In genomic region chr2:111122631-111123421, GRCh38 we compare ENCODE assay signal across 8 cellular contexts. TPM values are rescaled to one million over a fixed set of nuclear protein-coding genes. Genes with fewer than 3 reads are reported as not detected.
DNase-seq lines count a peak whose midpoint lies in the region; ATAC-seq and TF ChIP-seq lines count a peak whose summit lies in the region.

No MANE protein-coding gene starts in this region.

- H3K27me3 ChIP-seq in A673 (replicated peaks; ENCODE audit: insufficient read depth, low read depth, low read length, poor library complexity) (no peaks in the 10 kb centered on the region), ectodermal cell (ENCODE audit: control insufficient read depth, insufficient read depth, low read length, poor library complexity, severe bottlenecking) (peaks cover 39% of the 10 kb centered on the region), liver (ENCODE audit: control insufficient read depth in 4 of 4, insufficient read depth in 4 of 4, low read length in 3 of 4) (no peaks in the 10 kb centered on the region)

- TF ChIP-seq CTCF in A673 (conservative IDR thresholded peaks at IDR 0.05; ENCODE audit: low read depth, low read length) (no peak), activated B cell treated with CpG ODN at 0.5 μM for 24 hours (IDR thresholded peaks at IDR 0.05) (no peak), liver (IDR thresholded peaks at IDR 0.05; ENCODE audit: low read depth, low read length, missing input control) (no peak)

- H3K27ac ChIP-seq in A673 (ENCODE audit: low read depth, low read length, poor library complexity, severe bottlenecking) (peak overlapping the region; percentile 63), ectodermal cell (ENCODE audit: insufficient read depth, low read depth, low read length, poor library complexity, severe bottlenecking) (peak overlapping the region; percentile 96), liver (ENCODE audit: low read depth in 1 of 2, low read length in 2 of 2) (peak overlapping the region; percentile 80 to 93)

- 0 to 1% methylated on average over 92 of the region's 92 CpGs for whole genome bisulfite sequencing in ectodermal cell, 2 experiments
- WGBS in liver = under 1% methylated on average over 92 of the region's 92 CpGs

- ATAC-seq in GM19023 (IDR thresholded peaks at IDR 0.05; ENCODE audit: unreplicated experiment) (peak; percentile 1), activated B cell treated with CpG ODN at 0.5 μM for 24 hours (ENCODE audit: low read depth) (no peak), GM18858 (IDR thresholded peaks at IDR 0.05; ENCODE audit: unreplicated experiment) (no peak)

- peak overlapping the region; percentile 61 for H3K27ac Mint-ChIP-seq in activated B cell treated with CpG ODN at 0.5 μM for 24 hours

- peak; percentile 56 to 66 for TF ChIP-seq RAD21 in liver (IDR thresholded peaks at IDR 0.05)

- POLR2A ChIA-PET in A673 (lab: Charles Lee; ENCODE audit: low non-redundant PET) (no interaction called here), activated B cell treated with CpG ODN at 0.5 μM for 24 hours (lab: Charles Lee) (interaction anchor here (0.6 to 3.9 kb wide), 5 partner anchors 9 to 97 kb away, joined by 3 to 42 read pairs (median 24); no protein-coding TSS in a partner anchor)

- peaks cover 3% of the 10 kb centered on the region for H3K27me3 Mint-ChIP-seq in activated B cell treated with CpG ODN at 0.5 μM for 24 hours

- peak; percentile 62 for DNase-seq in A673 (ENCODE audit: low spot score)
- peak; percentile 67 for DNase-seq in NCI-H2029 treated with DMSO at 0.1 percent for 48 hours (lab: John Stamatoyannopoulos, UW)
- DNase-seq in activated B cell treated with CpG ODN at 0.5 μM for 24 hours = peak; percentile 50
- peak; percentile 23 to 27 for DNase-seq in stimulated activated CD4-positive, alpha-beta T cell treated with anti-CD3 and anti-CD28 coated beads, Interleukin-2, amount 100 ng/mL, for 48 hours

- intact Hi-C loops in A673 (cut with micrococcal nuclease; ENCODE audit: unreplicated experiment) (no loop called here), activated B cell treated with CpG ODN at 0.5 μM for 24 hours (cut with micrococcal nuclease) (loop anchor here (5.0 kb wide), 2 partner anchors 446 to 759 kb away; partner anchors contain the start of genes ANAPC1 and BUB1)

- CTCF ChIA-PET in A673 (lab: Charles Lee) = no interaction called here
- CTCF ChIA-PET in activated B cell treated with CpG ODN at 0.5 μM for 24 hours (lab: Charles Lee) = no interaction called here

- H3K36me3 Mint-ChIP-seq in activated B cell treated with CpG ODN at 0.5 μM for 24 hours (ENCODE audit: low read depth) = peaks cover 63% of the 10 kb centered on the region

- peaks cover 2% of the 10 kb centered on the region for H3K4me1 ChIP-seq in A673 (ENCODE audit: insufficient read depth, low read length, poor library complexity, severe bottlenecking)
- peaks cover 17% of the 10 kb centered on the region for H3K4me1 ChIP-seq in ectodermal cell (ENCODE audit: control insufficient read depth, insufficient read depth, low read length)
- peaks cover 6 to 38% (median 22%) of the 10 kb centered on the region in 4 donors for H3K4me1 ChIP-seq in liver (ENCODE audit: control insufficient read depth in 4 of 4, insufficient read depth in 4 of 4, low read length in 3 of 4)

- peaks cover 50% of the 10 kb centered on the region for H3K4me1 Mint-ChIP-seq in activated B cell treated with CpG ODN at 0.5 μM for 24 hours

- H3K9ac ChIP-seq in liver (ENCODE audit: low read depth in 1 of 2, low read length in 2 of 2) = peak overlapping the region; percentile 59 to 69

- H3K36me3 ChIP-seq in A673 (ENCODE audit: insufficient read depth, low read length, poor library complexity, severe bottlenecking) (peaks cover 17% of the 10 kb centered on the region), ectodermal cell (ENCODE audit: control insufficient read depth, insufficient read depth, low read length) (peaks cover 19% of the 10 kb centered on the region), liver (ENCODE audit: control insufficient read depth in 4 of 4, insufficient read depth in 3 of 4, low read depth in 1 of 4, low read length in 3 of 4) (peaks cover 3 to 30% (median 20%) of the 10 kb centered on the region in 4 donors)

- BruUV-seq in A673 (replicated peaks; lab: Mats Ljungman, UMichigan) = no TSS peak

- H3K4me3 Mint-ChIP-seq in activated B cell treated with CpG ODN at 0.5 μM for 24 hours = peak overlapping the region; percentile 89

- no peaks in the 10 kb centered on the region for H3K9me3 Mint-ChIP-seq in activated B cell treated with CpG ODN at 0.5 μM for 24 hours

- H3K4me3 ChIP-seq in A673 (ENCODE audit: low read depth, low read length, poor library complexity, severe bottlenecking) (peak overlapping the region; percentile 60), ectodermal cell (ENCODE audit: insufficient read depth, low read depth, low read length) (peak overlapping the region; percentile 88), liver (ENCODE audit: low read depth in 1 of 3, low read length in 3 of 3) (peak overlapping the region; percentile 84 to 93 (median 90))

- H3K9me3 ChIP-seq in A673 (ENCODE audit: low read depth, low read length, poor library complexity, severe bottlenecking) (no peaks in the 10 kb centered on the region), ectodermal cell (ENCODE audit: control insufficient read depth, low read length) (no peaks in the 10 kb centered on the region), liver (ENCODE audit: control insufficient read depth in 4 of 4, low read length in 3 of 4) (peaks cover 0 to 5% (median 1%) of the 10 kb centered on the region in 4 donors)

TF ChIP-seq in liver, 16 proteins besides CTCF, POLR2A, EP300 and RAD21 (continues in another document):
- no peak for TF ChIP-seq GABPA (IDR thresholded peaks at IDR 0.05 in 1 of 2, conservative IDR thresholded peaks at IDR 0.05 in 1 of 2)
- TF ChIP-seq, protein P1, sequence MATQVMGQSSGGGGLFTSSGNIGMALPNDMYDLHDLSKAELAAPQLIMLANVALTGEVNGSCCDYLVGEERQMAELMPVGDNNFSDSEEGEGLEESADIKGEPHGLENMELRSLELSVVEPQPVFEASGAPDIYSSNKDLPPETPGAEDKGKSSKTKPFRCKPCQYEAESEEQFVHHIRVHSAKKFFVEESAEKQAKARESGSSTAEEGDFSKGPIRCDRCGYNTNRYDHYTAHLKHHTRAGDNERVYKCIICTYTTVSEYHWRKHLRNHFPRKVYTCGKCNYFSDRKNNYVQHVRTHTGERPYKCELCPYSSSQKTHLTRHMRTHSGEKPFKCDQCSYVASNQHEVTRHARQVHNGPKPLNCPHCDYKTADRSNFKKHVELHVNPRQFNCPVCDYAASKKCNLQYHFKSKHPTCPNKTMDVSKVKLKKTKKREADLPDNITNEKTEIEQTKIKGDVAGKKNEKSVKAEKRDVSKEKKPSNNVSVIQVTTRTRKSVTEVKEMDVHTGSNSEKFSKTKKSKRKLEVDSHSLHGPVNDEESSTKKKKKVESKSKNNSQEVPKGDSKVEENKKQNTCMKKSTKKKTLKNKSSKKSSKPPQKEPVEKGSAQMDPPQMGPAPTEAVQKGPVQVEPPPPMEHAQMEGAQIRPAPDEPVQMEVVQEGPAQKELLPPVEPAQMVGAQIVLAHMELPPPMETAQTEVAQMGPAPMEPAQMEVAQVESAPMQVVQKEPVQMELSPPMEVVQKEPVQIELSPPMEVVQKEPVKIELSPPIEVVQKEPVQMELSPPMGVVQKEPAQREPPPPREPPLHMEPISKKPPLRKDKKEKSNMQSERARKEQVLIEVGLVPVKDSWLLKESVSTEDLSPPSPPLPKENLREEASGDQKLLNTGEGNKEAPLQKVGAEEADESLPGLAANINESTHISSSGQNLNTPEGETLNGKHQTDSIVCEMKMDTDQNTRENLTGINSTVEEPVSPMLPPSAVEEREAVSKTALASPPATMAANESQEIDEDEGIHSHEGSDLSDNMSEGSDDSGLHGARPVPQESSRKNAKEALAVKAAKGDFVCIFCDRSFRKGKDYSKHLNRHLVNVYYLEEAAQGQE (IDR thresholded peaks at IDR 0.05) = peak; percentile 61
- no peak for TF ChIP-seq FOXA2 (IDR thresholded peaks at IDR 0.05)
- TF ChIP-seq YY1 (IDR thresholded peaks at IDR 0.05) = peak; percentile 91
- TF ChIP-seq, protein P2, sequence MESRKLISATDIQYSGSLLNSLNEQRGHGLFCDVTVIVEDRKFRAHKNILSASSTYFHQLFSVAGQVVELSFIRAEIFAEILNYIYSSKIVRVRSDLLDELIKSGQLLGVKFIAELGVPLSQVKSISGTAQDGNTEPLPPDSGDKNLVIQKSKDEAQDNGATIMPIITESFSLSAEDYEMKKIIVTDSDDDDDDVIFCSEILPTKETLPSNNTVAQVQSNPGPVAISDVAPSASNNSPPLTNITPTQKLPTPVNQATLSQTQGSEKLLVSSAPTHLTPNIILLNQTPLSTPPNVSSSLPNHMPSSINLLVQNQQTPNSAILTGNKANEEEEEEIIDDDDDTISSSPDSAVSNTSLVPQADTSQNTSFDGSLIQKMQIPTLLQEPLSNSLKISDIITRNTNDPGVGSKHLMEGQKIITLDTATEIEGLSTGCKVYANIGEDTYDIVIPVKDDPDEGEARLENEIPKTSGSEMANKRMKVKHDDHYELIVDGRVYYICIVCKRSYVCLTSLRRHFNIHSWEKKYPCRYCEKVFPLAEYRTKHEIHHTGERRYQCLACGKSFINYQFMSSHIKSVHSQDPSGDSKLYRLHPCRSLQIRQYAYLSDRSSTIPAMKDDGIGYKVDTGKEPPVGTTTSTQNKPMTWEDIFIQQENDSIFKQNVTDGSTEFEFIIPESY (IDR thresholded peaks at IDR 0.05) = no peak
- TF ChIP-seq SP1 (IDR thresholded peaks at IDR 0.05) = no peak
- TF ChIP-seq ATF3 (IDR thresholded peaks at IDR 0.05) = no peak
- TF ChIP-seq HNF4A (conservative IDR thresholded peaks at IDR 0.05) = peak in 1 of 2 donors; percentile 44
- no peak for TF ChIP-seq FOXA1 (IDR thresholded peaks at IDR 0.05)
- no peak for TF ChIP-seq JUND (IDR thresholded peaks at IDR 0.05)
- TF ChIP-seq EGR1 (IDR thresholded peaks at IDR 0.05; ENCODE audit: low read depth in 2 of 2) = no peak
- peak; percentile 50 for TF ChIP-seq NR2F2 (IDR thresholded peaks at IDR 0.05)
- TF ChIP-seq, protein P3, sequence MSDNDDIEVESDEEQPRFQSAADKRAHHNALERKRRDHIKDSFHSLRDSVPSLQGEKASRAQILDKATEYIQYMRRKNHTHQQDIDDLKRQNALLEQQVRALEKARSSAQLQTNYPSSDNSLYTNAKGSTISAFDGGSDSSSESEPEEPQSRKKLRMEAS (IDR thresholded peaks at IDR 0.05) = peak; percentile 39
- TF ChIP-seq HNF4G (IDR thresholded peaks at IDR 0.05) = no peak
- peak; percentile 18 for TF ChIP-seq TAF1 (conservative IDR thresholded peaks at IDR 0.05)

RNA-seq across cellular contexts. Expression of gene BCL2L11, which starts 2.1 kb away (rescaled TPM):
- 12.0 and 12.6 TPM in 2 replicates for total RNA-seq in A673 (2021)
- 205 and 221 TPM in 2 replicates for total RNA-seq in activated B cell treated with CpG ODN at 0.5 μM for 24 hours
- polyA plus RNA-seq in ectodermal cell (2013, experiment 1 of 4) = 31.8 TPM
- polyA plus RNA-seq in ectodermal cell (2013, experiment 2 of 4) = 35.4 TPM
- 32.5 TPM for polyA plus RNA-seq in ectodermal cell (2013, experiment 3 of 4)
- 32.3 TPM for polyA plus RNA-seq in ectodermal cell (2013, experiment 4 of 4)
- 10 to 100 TPM; 19.4 to 19.5 TPM for total RNA-seq in liver
- polyA plus RNA-seq in liver = 1 to 10 TPM; 5.0 TPM

Comparison
In these comparisons a context has a peak if more than half of its experiments do, and no peak if none do; other contexts are left out.
1. RNA of gene BCL2L11, which starts 2.1 kb away (total RNA-seq): 205 to 221 TPM in activated B cell treated with CpG ODN at 0.5 μM for 24 hours; 19.4 to 19.5 TPM in liver and 12.0 to 12.6 TPM in A673; every median in the first group is over 10 times any median in the second.
2. Peak in every context shown above with its lines, with median percentiles within 50 percentile points of each other: DNase-seq, H3K27ac ChIP-seq and H3K4me3 ChIP-seq.